In genomic region chr5:149803153-149803552, GRCh38 we compare ENCODE assay signal across 1 cellular context.
TF ChIP-seq lines count a peak whose summit lies in the region.

No MANE protein-coding gene starts in this region.

TF ChIP-seq in IMR-90, 13 proteins besides CTCF, POLR2A, EP300 and RAD21:
- no peak for TF ChIP-seq ELK1 (IDR thresholded peaks at IDR 0.05; ENCODE audit: borderline replicate concordance, low read depth, low read length)
- TF ChIP-seq RCOR1 (IDR thresholded peaks at IDR 0.05; ENCODE audit: insufficient replicate concordance, low read length): no peak
- no peak for TF ChIP-seq USF2 (IDR thresholded peaks at IDR 0.05; ENCODE audit: low read depth, low read length)
